In the genomic region with DNA sequence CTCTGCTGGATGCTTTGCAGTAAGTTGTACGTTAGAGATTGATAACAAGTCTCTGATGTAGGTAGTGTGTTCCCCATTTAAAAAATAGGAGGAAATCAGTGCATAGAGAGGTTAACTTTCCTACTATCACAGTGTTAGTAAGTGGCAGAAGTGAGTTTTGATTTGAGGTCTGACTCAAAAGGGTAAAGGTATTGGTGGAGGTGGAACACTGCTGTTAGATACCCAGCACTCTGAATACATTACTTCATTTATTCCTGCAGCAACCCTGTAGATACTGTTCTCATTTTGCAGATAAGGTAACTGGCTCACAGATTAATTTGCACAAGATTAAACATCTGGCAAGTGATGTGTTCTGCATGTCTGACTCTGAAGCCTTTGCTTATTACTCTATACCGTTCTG, we compare ENCODE assay signal across 9 cellular contexts. TPM values are rescaled to one million over a fixed set of nuclear protein-coding genes. Genes with fewer than 3 reads are reported as not detected.
A peak's percentile ranks its signal among the peaks of the same experiment; 100 is the strongest.
DNase-seq lines count a peak whose midpoint lies in the region; ATAC-seq, FAIRE-seq and TF ChIP-seq lines count a peak whose summit lies in the region.
"Had no signal": no experiment of that assay in that cellular context is flagged by ENCODE, and none has a peak within 500 bp of the region (broad histone marks: within the 10 kb centered on the region; RNA-seq: fewer than 3 reads in every experiment).

No MANE protein-coding gene starts in this region.

- H3K36me3 ChIP-seq in cardiac muscle cell (no peaks in the 10 kb centered on the region), adipocyte (ENCODE audit: control insufficient read depth, insufficient read depth, low read length, severe bottlenecking) (no peaks in the 10 kb centered on the region), pancreas (no peaks in the 10 kb centered on the region)

- H3K36me3 Mint-ChIP-seq in type B pancreatic cell = peaks cover 20% of the 10 kb centered on the region
- peaks cover 2 to 4% of the 10 kb centered on the region in 2 donors for H3K36me3 Mint-ChIP-seq in CD14-positive monocyte

- intact Hi-C loops in Right ventricle myocardium superior (cut with DNase I) (no loop called here), pancreas (cut with DNase I) (no loop called here), CD14-positive monocyte (cut with micrococcal nuclease) (no loop called here)

- no peak for DNase-seq in cardiac muscle cell (ENCODE audit: low read depth in 1 of 2, low spot score in 1 of 2)
- no peak for DNase-seq in Right ventricle myocardium superior
- DNase-seq in adipocyte (ENCODE audit: low read depth) = no peak
- DNase-seq in kidney tubule cell (ENCODE audit: low spot score) = peak; percentile 1
- DNase-seq in type B pancreatic cell (ENCODE audit: extremely low spot score, unreplicated experiment) = no peak
- no peak for DNase-seq in pancreas
- DNase-seq in CD14-positive monocyte (ENCODE audit: low spot score) = no peak
- DNase-seq: testis had no signal

- H3K4me3 Mint-ChIP-seq in type B pancreatic cell (peak overlapping the region; percentile 100), CD14-positive monocyte (peak overlapping the region in 1 of 2 donors; percentile 67)

- H3K4me1 ChIP-seq in cardiac muscle cell (ENCODE audit: low read depth) (peaks cover 27% of the 10 kb centered on the region), adipocyte (ENCODE audit: control insufficient read depth, insufficient read depth, low read length) (peaks cover 39% of the 10 kb centered on the region), pancreas (peaks cover 0 to 32% (median 10%) of the 10 kb centered on the region in 3 donors)

- 7 to 15% methylated on average over 2 of the region's 2 CpGs for WGBS in pancreas, 2 donors

- H3K27ac Mint-ChIP-seq in type B pancreatic cell (peak overlapping the region; percentile 22), CD14-positive monocyte (no peak overlapping the region)

- TF ChIP-seq CTCF in cardiac muscle cell (IDR thresholded peaks at IDR 0.05; ENCODE audit: low read depth, low read length) (no peak), type B pancreatic cell (conservative IDR thresholded peaks at IDR 0.05) (no peak), pancreas (IDR thresholded peaks at IDR 0.05) (no peak), CD14-positive monocyte (IDR thresholded peaks at IDR 0.05) (no peak)

- no peaks in the 10 kb centered on the region for H3K9me3 ChIP-seq in cardiac muscle cell (ENCODE audit: low read depth)
- no peaks in the 10 kb centered on the region for H3K9me3 ChIP-seq in adipocyte (ENCODE audit: control insufficient read depth, low read length)
- no peaks in the 10 kb centered on the region for H3K9me3 ChIP-seq in pancreas
- H3K9me3 ChIP-seq: testis had no signal

- ATAC-seq in Right ventricle myocardium superior (ENCODE audit: poor library complexity) (no peak), HG02678 (IDR thresholded peaks at IDR 0.05; ENCODE audit: unreplicated experiment) (no peak), pancreas (no peak)

- no peaks in the 10 kb centered on the region for H3K27me3 ChIP-seq in cardiac muscle cell
- no peaks in the 10 kb centered on the region for H3K27me3 ChIP-seq in adipocyte (replicated peaks; ENCODE audit: control insufficient read depth, insufficient read depth, low read length)
- no peaks in the 10 kb centered on the region for H3K27me3 ChIP-seq in pancreas
- H3K27me3 ChIP-seq: testis had no signal

- no peak for FAIRE-seq in pancreas (lab: Jason Lieb, UNC)

- H3K27ac ChIP-seq in cardiac muscle cell (no peak overlapping the region), pancreas (no peak overlapping the region)
- H3K27ac ChIP-seq: testis had no signal

- H3K4me3 ChIP-seq in cardiac muscle cell (peak overlapping the region; percentile 90), adipocyte (ENCODE audit: low read length) (peak overlapping the region; percentile 98), pancreas (no peak overlapping the region)
- H3K4me3 ChIP-seq: testis had no signal

- H3K4me1 Mint-ChIP-seq in type B pancreatic cell (ENCODE audit: unreplicated experiment) = peaks cover 48% of the 10 kb centered on the region
- H3K4me1 Mint-ChIP-seq in CD14-positive monocyte = peaks cover 23% of the 10 kb centered on the region

- H3K27me3 Mint-ChIP-seq in type B pancreatic cell = no peaks in the 10 kb centered on the region
- peaks cover 52 to 68% (median 53%) of the 10 kb centered on the region in 3 donors for H3K27me3 Mint-ChIP-seq in CD14-positive monocyte (ENCODE audit: low read depth in 3 of 3)

- peak overlapping the region; percentile 98 for H3K9ac ChIP-seq in adipocyte (ENCODE audit: low read length)

- H3K9me3 Mint-ChIP-seq in type B pancreatic cell = peaks cover 5% of the 10 kb centered on the region
- peaks cover 0 to 12% (median 2%) of the 10 kb centered on the region in 7 donors for H3K9me3 Mint-ChIP-seq in CD14-positive monocyte

RNA-seq across cellular contexts. Expression of gene CAMSAP2, which starts 3.1 kb away (rescaled TPM):
- total RNA-seq in cardiac muscle cell (16.7 and 22.8 TPM in 2 replicates), Right ventricle myocardium superior (37.5 TPM), type B pancreatic cell (ENCODE audit: low replicate concordance) (27.4 and 28.5 TPM in 2 replicates), pancreas (10 to 100 TPM in 1 of 6 donors, 1 to 10 TPM in 5; 3.5 to 10.3 (median 5.0) TPM)
- polyA plus RNA-seq in cardiac muscle cell (12.6 and 13.6 TPM in 2 replicates), pancreas (1 to 10 TPM; 2.7 to 4.7 TPM), CD14-positive monocyte (under 1 TPM; 0.89 to 0.90 TPM)

Comparison
In these comparisons a context has a peak if more than half of its experiments do, and no peak if none do; other contexts are left out.
1. H3K4me3 ChIP-seq: peak in cardiac muscle cell (single experiment) and adipocyte (single experiment); none in pancreas (0 of 4).